ENCODE assay signal across 14 cellular contexts in genomic region chr12:27843714-27844245, GRCh38.
A peak's percentile ranks its signal among the peaks of the same experiment; 100 is the strongest.
DNase-seq lines count a peak whose midpoint lies in the region; ATAC-seq and TF ChIP-seq lines count a peak whose summit lies in the region.
"Had no signal": no experiment of that assay in that cellular context is flagged by ENCODE, and none has a peak within 500 bp of the region (broad histone marks: within the 10 kb centered on the region; RNA-seq: fewer than 3 reads in every experiment).

No MANE protein-coding gene starts in this region.

- no peak overlapping the region for H3K27ac Mint-ChIP-seq in GM23338
- no peak overlapping the region for H3K27ac Mint-ChIP-seq in neural progenitor cell
- H3K27ac Mint-ChIP-seq in activated CD4-positive, alpha-beta memory T cell treated with anti-CD3 and anti-CD28 coated beads for 36 hours, result no peak overlapping the region
- H3K27ac Mint-ChIP-seq: natural killer cell had no signal

- POLR2A ChIA-PET in PC-3 (lab: Charles Lee; ENCODE audit: unreplicated experiment), result no interaction called here
- POLR2A ChIA-PET in activated CD4-positive, alpha-beta memory T cell treated with anti-CD3 and anti-CD28 coated beads for 36 hours (lab: Charles Lee), result no interaction called here

- ATAC-seq in GM23338 (no peak), HG02981 (IDR thresholded peaks at IDR 0.05; ENCODE audit: unreplicated experiment) (no peak), PC-3 (no peak)

- intact Hi-C loops in PC-3 (cut with micrococcal nuclease), result loop anchor here (10.0 kb wide), 1 partner anchor 331 kb away; no protein-coding TSS in a partner anchor
- intact Hi-C loops in activated CD4-positive, alpha-beta memory T cell treated with anti-CD3 and anti-CD28 coated beads for 36 hours (cut with micrococcal nuclease), result no loop called here

- no peak for DNase-seq in GM23338 (ENCODE audit: low spot score)
- peak; percentile 91 for DNase-seq in RPMI7951 (ENCODE audit: low read depth)
- peak; percentile 10 for DNase-seq in epithelial cell of esophagus (ENCODE audit: low read depth)
- peak; percentile 12 for DNase-seq in neural progenitor cell (ENCODE audit: low spot score)
- DNase-seq in NCI-H2196 treated with DMSO at 0.1 percent for 48 hours (lab: John Stamatoyannopoulos, UW; ENCODE audit: unreplicated experiment), result no peak
- DNase-seq in PC-3, result no peak
- no peak for DNase-seq in activated CD4-positive, alpha-beta memory T cell treated with anti-CD3 and anti-CD28 coated beads for 36 hours
- DNase-seq: activated CD4-positive, alpha-beta T cell treated with anti-CD3 and anti-CD28 coated beads for 4 hours; islet precursor cell; natural killer cell; SHP77 treated with DMSO at 0.1 percent for 48 hours; stimulated activated CD4-positive, alpha-beta T cell treated with anti-CD3 and anti-CD28 coated beads, Interleukin-12 subunit alpha, Interleukin-12 subunit beta, amount 100 ng/mL, for 4 hours; thyroid gland had no signal

- no peaks in the 10 kb centered on the region for H3K4me1 ChIP-seq in GM23338 (ENCODE audit: insufficient read depth)
- peaks cover 4% of the 10 kb centered on the region for H3K4me1 ChIP-seq in neural progenitor cell
- peaks cover 17% of the 10 kb centered on the region for H3K4me1 ChIP-seq in PC-3 (ENCODE audit: insufficient read depth, low read length)
- H3K4me1 ChIP-seq: thyroid gland had no signal

- TF ChIP-seq CTCF in GM23338 (conservative IDR thresholded peaks at IDR 0.05; ENCODE audit: low read depth in 2 of 2) (no peak), epithelial cell of esophagus (IDR thresholded peaks at IDR 0.05; ENCODE audit: insufficient read depth, low read depth, low read length, missing control alignments) (no peak), neural progenitor cell (IDR thresholded peaks at IDR 0.05) (no peak), PC-3 (conservative IDR thresholded peaks at IDR 0.05; ENCODE audit: low read depth, low read length) (no peak)

- BruUV-seq in PC-3 (replicated peaks; lab: Mats Ljungman, UMichigan), result no TSS peak

- no peak overlapping the region for H3K9ac ChIP-seq in neural progenitor cell
- H3K9ac ChIP-seq in PC-3 (ENCODE audit: low read length), result no peak overlapping the region

- no peak overlapping the region for H3K4me3 ChIP-seq in GM23338
- H3K4me3 ChIP-seq in epithelial cell of esophagus (ENCODE audit: low read length), result no peak overlapping the region
- no peak overlapping the region for H3K4me3 ChIP-seq in neural progenitor cell
- H3K4me3 ChIP-seq in PC-3 (ENCODE audit: low read length), result no peak overlapping the region
- H3K4me3 ChIP-seq: thyroid gland had no signal

- no peaks in the 10 kb centered on the region for H3K27me3 ChIP-seq in GM23338 (ENCODE audit: insufficient read depth)
- no peaks in the 10 kb centered on the region for H3K27me3 ChIP-seq in neural progenitor cell
- H3K27me3 ChIP-seq in PC-3 (ENCODE audit: low read length), result no peaks in the 10 kb centered on the region
- H3K27me3 ChIP-seq: thyroid gland had no signal

- H3K9me3 Mint-ChIP-seq in GM23338 (no peaks in the 10 kb centered on the region; the same call in 2 of the 3 replicates), neural progenitor cell (peaks cover 8% of the 10 kb centered on the region)
- H3K9me3 Mint-ChIP-seq in activated CD4-positive, alpha-beta memory T cell treated with anti-CD3 and anti-CD28 coated beads for 36 hours, result no peaks in the 10 kb centered on the region

- H4K20me1 ChIP-seq in GM23338 (replicated peaks; ENCODE audit: insufficient read depth) (no peaks in the 10 kb centered on the region), neural progenitor cell (ENCODE audit: low read depth) (no peaks in the 10 kb centered on the region), PC-3 (ENCODE audit: low read length) (no peaks in the 10 kb centered on the region)

- H3K79me2 ChIP-seq in GM23338 (replicated peaks; ENCODE audit: insufficient read depth) (no peaks in the 10 kb centered on the region), neural progenitor cell (ENCODE audit: low read depth) (no peaks in the 10 kb centered on the region), PC-3 (ENCODE audit: low read length) (no peaks in the 10 kb centered on the region)

- H3K27ac ChIP-seq in GM23338 (ENCODE audit: low read depth) (no peak overlapping the region), neural progenitor cell (no peak overlapping the region), PC-3 (ENCODE audit: low read length) (no peak overlapping the region)
- H3K27ac ChIP-seq: thyroid gland had no signal

- H3K9me2 ChIP-seq in GM23338 (ENCODE audit: insufficient read depth), result no peaks in the 10 kb centered on the region; the same call in 1 of the 2 replicates
- no peaks in the 10 kb centered on the region for H3K9me2 ChIP-seq in PC-3 (replicated peaks; ENCODE audit: low read length)

- H2AFZ ChIP-seq in GM23338 (peak overlapping the region; percentile 52; the same call in 1 of the 2 replicates), neural progenitor cell (replicated peaks) (no peak overlapping the region), PC-3 (ENCODE audit: low read length) (no peak overlapping the region)

- H3K36me3 ChIP-seq in GM23338 (ENCODE audit: insufficient read depth) (no peaks in the 10 kb centered on the region), neural progenitor cell (no peaks in the 10 kb centered on the region), PC-3 (ENCODE audit: low read depth, low read length) (no peaks in the 10 kb centered on the region)
- H3K36me3 ChIP-seq: thyroid gland had no signal

- H3K27me3 Mint-ChIP-seq in GM23338 (ENCODE audit: insufficient read depth, low read depth, poor library complexity) (peaks cover 2% of the 10 kb centered on the region), neural progenitor cell (ENCODE audit: insufficient read depth, low read depth) (peaks cover 3% of the 10 kb centered on the region)
- H3K27me3 Mint-ChIP-seq in activated CD4-positive, alpha-beta memory T cell treated with anti-CD3 and anti-CD28 coated beads for 36 hours, result no peaks in the 10 kb centered on the region

- H3K4me1 Mint-ChIP-seq in GM23338 (no peaks in the 10 kb centered on the region), neural progenitor cell (peaks cover 6% of the 10 kb centered on the region)
- H3K4me1 Mint-ChIP-seq in activated CD4-positive, alpha-beta memory T cell treated with anti-CD3 and anti-CD28 coated beads for 36 hours (ENCODE audit: low read depth), result no peaks in the 10 kb centered on the region
- H3K4me1 Mint-ChIP-seq: natural killer cell had no signal

- H3K36me3 Mint-ChIP-seq in GM23338 (ENCODE audit: low read depth) (no peaks in the 10 kb centered on the region), neural progenitor cell (no peaks in the 10 kb centered on the region)
- no peaks in the 10 kb centered on the region for H3K36me3 Mint-ChIP-seq in activated CD4-positive, alpha-beta memory T cell treated with anti-CD3 and anti-CD28 coated beads for 36 hours
- H3K36me3 Mint-ChIP-seq: natural killer cell had no signal

- H3K4me3 Mint-ChIP-seq in GM23338 (no peak overlapping the region), neural progenitor cell (no peak overlapping the region)
- H3K4me3 Mint-ChIP-seq in activated CD4-positive, alpha-beta memory T cell treated with anti-CD3 and anti-CD28 coated beads for 36 hours, result no peak overlapping the region
- H3K4me3 Mint-ChIP-seq: natural killer cell had no signal

- H3K4me2 ChIP-seq in GM23338 (no peak overlapping the region), neural progenitor cell (no peak overlapping the region), PC-3 (ENCODE audit: low read length) (no peak overlapping the region)

- CTCF ChIA-PET in PC-3 (lab: Charles Lee), result no interaction called here
- CTCF ChIA-PET in activated CD4-positive, alpha-beta memory T cell treated with anti-CD3 and anti-CD28 coated beads for 36 hours (lab: Charles Lee), result no interaction called here

- H3F3A ChIP-seq in GM23338 (replicated peaks; ENCODE audit: low read depth) (no peaks in the 10 kb centered on the region), neural progenitor cell (ENCODE audit: low read depth) (no peaks in the 10 kb centered on the region), PC-3 (ENCODE audit: low read length, unreplicated experiment) (no peaks in the 10 kb centered on the region)

- no peaks in the 10 kb centered on the region for H3K9me3 ChIP-seq in neural progenitor cell (ENCODE audit: low read depth)
- H3K9me3 ChIP-seq in PC-3 (ENCODE audit: low read length), result no peaks in the 10 kb centered on the region
- H3K9me3 ChIP-seq: thyroid gland had no signal

TF ChIP-seq in GM23338, 12 proteins besides CTCF, POLR2A, EP300 and RAD21 (continues in another document):
- TF ChIP-seq JUNB (IDR thresholded peaks at IDR 0.05; ENCODE audit: unreplicated experiment), result no peak

Comparison
In these comparisons a context has a peak if more than half of its experiments do, and no peak if none do; other contexts are left out.
1. DNase-seq: peak in RPMI7951 (single experiment), epithelial cell of esophagus (single experiment) and neural progenitor cell (single experiment); none in GM23338 (single experiment), NCI-H2196 treated with DMSO at 0.1 percent for 48 hours (single experiment), PC-3 (single experiment) and activated CD4-positive, alpha-beta memory T cell treated with anti-CD3 and anti-CD28 coated beads for 36 hours (single experiment).